ENCODE assay signal across 1 cellular context in the genomic region with DNA sequence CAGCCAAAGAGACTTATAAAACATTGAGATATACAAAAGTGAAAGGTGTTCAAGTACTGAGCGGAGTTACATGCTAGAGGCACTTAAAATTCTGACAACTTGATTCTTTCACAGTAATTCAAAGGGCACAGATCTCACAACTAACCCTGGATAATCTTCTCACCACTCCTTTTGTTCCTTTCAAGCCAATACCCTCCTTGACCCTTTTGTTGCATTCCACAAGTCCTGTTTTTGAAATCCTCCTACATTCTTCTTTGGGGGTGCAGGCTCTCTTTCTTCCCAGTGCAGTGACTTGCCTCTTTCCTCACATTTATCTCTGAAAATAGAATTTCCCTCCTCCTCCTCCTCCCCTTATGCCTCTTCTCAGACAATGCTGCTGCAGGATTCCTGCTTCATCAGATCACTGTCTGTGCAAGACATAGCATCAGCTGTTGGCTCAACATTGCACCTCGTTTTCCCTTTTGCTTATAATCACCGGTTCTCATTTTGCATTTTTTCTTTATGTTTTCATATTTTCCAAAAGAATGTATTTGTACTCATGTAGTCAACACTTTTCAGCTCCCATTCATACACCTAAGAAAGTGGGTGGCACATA.
TF ChIP-seq lines count a peak whose summit lies in the region.

No MANE protein-coding gene starts in this region.

TF ChIP-seq in H1, 55 proteins besides CTCF, POLR2A, EP300 and RAD21 (continued from another document):
- TF ChIP-seq NANOG (IDR thresholded peaks at IDR 0.05; ENCODE audit: insufficient read depth, low read depth, low read length, poor library complexity, severe bottlenecking) (no peak), CBX8 (IDR thresholded peaks at IDR 0.05; ENCODE audit: borderline replicate concordance, low read depth, low read length) (no peak), RXRA (IDR thresholded peaks at IDR 0.05; ENCODE audit: insufficient read depth, low read depth, low read length) (no peak)
TF ChIP-seq in H1: peak in this region for 0.
